Comparison of ENCODE assay signal across 17 cellular contexts in the genomic region with DNA sequence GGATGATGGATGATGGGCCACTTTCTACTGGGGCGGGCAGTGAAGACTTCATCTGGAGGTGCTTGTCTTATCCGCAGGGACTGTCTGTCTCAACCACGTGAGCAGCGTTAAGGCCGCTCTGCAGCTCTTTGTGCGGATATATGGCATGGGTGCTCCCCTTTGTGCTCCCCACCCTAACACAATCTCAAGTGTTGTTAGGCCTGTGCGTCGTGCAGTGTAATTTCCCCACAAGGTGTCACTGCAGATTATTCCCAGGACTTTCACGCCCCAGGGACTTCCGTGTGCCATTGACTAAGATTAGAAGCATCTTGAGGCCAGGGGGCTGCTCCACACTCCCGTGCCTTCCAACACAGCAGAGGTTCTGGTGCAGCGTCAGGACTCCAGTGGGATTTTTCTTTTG.
DNase-seq lines count a peak whose midpoint lies in the region; ATAC-seq and TF ChIP-seq lines count a peak whose summit lies in the region.
"Had no signal": no experiment of that assay in that cellular context is flagged by ENCODE, and none has a peak within 500 bp of the region (broad histone marks: within the 10 kb centered on the region; RNA-seq: fewer than 3 reads in every experiment).

No MANE protein-coding gene starts in this region.

- POLR2A ChIA-PET in PC-3 (lab: Charles Lee; ENCODE audit: unreplicated experiment) = no interaction called here

- DNase-seq in AG09309 (ENCODE audit: low read depth) (no peak), ELR (ENCODE audit: low read depth) (peak; percentile 24), PC-3 (no peak), foreskin keratinocyte (no peak), NCI-H774 (lab: John Stamatoyannopoulos, UW) (no peak)
- no peak for DNase-seq in activated CD8-positive, alpha-beta memory T cell treated with anti-CD3 and anti-CD28 coated beads, Interleukin-2, amount 10 ng/mL, durations not matched to agents 7 days and 5 days
- no peak for DNase-seq in stimulated activated CD4-positive, alpha-beta T cell treated with anti-CD3 and anti-CD28 coated beads, Interleukin-4, amount 100 ng/mL, for 1 hour
- DNase-seq: CD8-positive, alpha-beta memory T cell; DMS 273 treated with DMSO at 0.1 percent for 48 hours; NCI-H146; NCI-H2081 treated with DMSO at 0.1 percent for 48 hours; NCI-H2227 treated with DMSO at 0.1 percent for 48 hours; Peyer's patch; SHP77 treated with DMSO at 0.1 percent for 48 hours; T-helper 2 cell had no signal

- peak overlapping the region; percentile 86; the same call in 1 of the 2 replicates for H3K4me2 ChIP-seq in PC-3 (ENCODE audit: low read length)
- H3K4me2 ChIP-seq: BLaER1 had no signal

- intact Hi-C loops in PC-3 (cut with micrococcal nuclease) = loop anchor here (2.0 kb wide), 1 partner anchor 25 kb away; no protein-coding TSS in a partner anchor

- no peaks in the 10 kb centered on the region for H4K20me1 ChIP-seq in PC-3 (ENCODE audit: low read length)

- no peaks in the 10 kb centered on the region for H3K9me3 ChIP-seq in PC-3 (ENCODE audit: low read length)
- H3K9me3 ChIP-seq: Peyer's patch had no signal

- no peaks in the 10 kb centered on the region for H3K9me2 ChIP-seq in PC-3 (replicated peaks; ENCODE audit: low read length)

- peaks cover under 1% of the 10 kb centered on the region for H3K9me3 Mint-ChIP-seq in activated CD8-positive, alpha-beta memory T cell treated with anti-CD3 and anti-CD28 coated beads, Interleukin-2, amount 10 ng/mL, durations not matched to agents 7 days and 5 days (ENCODE audit: low read depth)
- H3K9me3 Mint-ChIP-seq: IgD-negative memory B cell had no signal

- H3K27ac ChIP-seq in PC-3 (ENCODE audit: low read length) (peak overlapping the region; percentile 99), foreskin keratinocyte (no peak overlapping the region)
- H3K27ac ChIP-seq: BLaER1, Peyer's patch had no signal

- H3K27ac Mint-ChIP-seq in activated CD8-positive, alpha-beta memory T cell treated with anti-CD3 and anti-CD28 coated beads, Interleukin-2, amount 10 ng/mL, durations not matched to agents 7 days and 5 days = no peak overlapping the region
- H3K27ac Mint-ChIP-seq: IgD-negative memory B cell had no signal

- TF ChIP-seq CTCF in AG09309 (IDR thresholded peaks at IDR 0.05; ENCODE audit: control insufficient read depth, insufficient read depth, low read depth, low read length, missing control alignments) (peak; percentile 8), PC-3 (conservative IDR thresholded peaks at IDR 0.05; ENCODE audit: low read depth, low read length) (no peak; the same call in 1 of the 2 replicates), foreskin keratinocyte (conservative IDR thresholded peaks at IDR 0.05) (peak; percentile 31)

- H3K27me3 ChIP-seq in PC-3 (ENCODE audit: low read length) = no peaks in the 10 kb centered on the region
- no peaks in the 10 kb centered on the region for H3K27me3 ChIP-seq in foreskin keratinocyte
- H3K27me3 ChIP-seq: BLaER1, Peyer's patch had no signal

- peaks cover 30% of the 10 kb centered on the region for H3K79me2 ChIP-seq in PC-3 (ENCODE audit: low read length)

- no peaks in the 10 kb centered on the region for H3K36me3 ChIP-seq in PC-3 (ENCODE audit: low read depth, low read length)

- CTCF ChIA-PET in PC-3 (lab: Charles Lee) = no interaction called here
- CTCF ChIA-PET in activated CD8-positive, alpha-beta memory T cell treated with anti-CD3 and anti-CD28 coated beads, Interleukin-2, amount 10 ng/mL, durations not matched to agents 7 days and 5 days (lab: Charles Lee) = interaction anchor here (0.6 kb wide), 1 partner anchor 650 kb away, joined by 3 read pairs; no protein-coding TSS in a partner anchor

- H3K4me1 ChIP-seq in PC-3 (ENCODE audit: insufficient read depth, low read length) = peaks cover 43% of the 10 kb centered on the region
- H3K4me1 ChIP-seq in foreskin keratinocyte = peaks cover 24% of the 10 kb centered on the region

- H3F3A ChIP-seq in PC-3 (ENCODE audit: low read length, unreplicated experiment) = peaks cover 17% of the 10 kb centered on the region

- H3K9ac ChIP-seq in PC-3 (ENCODE audit: low read length) = peak overlapping the region; percentile 88; the same call in 1 of the 2 replicates
- H3K9ac ChIP-seq: BLaER1 had no signal

- no peak overlapping the region for H3K4me3 ChIP-seq in AG09309 (ENCODE audit: control insufficient read depth, low read depth, low read length)
- no peak overlapping the region for H3K4me3 ChIP-seq in PC-3 (ENCODE audit: low read length)
- H3K4me3 ChIP-seq: BLaER1, Peyer's patch had no signal

- H3K27me3 Mint-ChIP-seq in activated CD8-positive, alpha-beta memory T cell treated with anti-CD3 and anti-CD28 coated beads, Interleukin-2, amount 10 ng/mL, durations not matched to agents 7 days and 5 days = no peaks in the 10 kb centered on the region
- H3K27me3 Mint-ChIP-seq: IgD-negative memory B cell had no signal

- no peak overlapping the region for H3K4me3 Mint-ChIP-seq in activated CD8-positive, alpha-beta memory T cell treated with anti-CD3 and anti-CD28 coated beads, Interleukin-2, amount 10 ng/mL, durations not matched to agents 7 days and 5 days

- BruUV-seq in PC-3 (replicated peaks; lab: Mats Ljungman, UMichigan) = no TSS peak

- H2AFZ ChIP-seq in PC-3 (ENCODE audit: low read length) = no peak overlapping the region

- H3K36me3 Mint-ChIP-seq in activated CD8-positive, alpha-beta memory T cell treated with anti-CD3 and anti-CD28 coated beads, Interleukin-2, amount 10 ng/mL, durations not matched to agents 7 days and 5 days = peaks cover 19% of the 10 kb centered on the region

- ATAC-seq in PC-3 (no peak), foreskin keratinocyte (no peak)
- no peak for ATAC-seq in activated CD8-positive, alpha-beta memory T cell treated with anti-CD3 and anti-CD28 coated beads, Interleukin-2, amount 10 ng/mL, durations not matched to agents 7 days and 5 days

- no peaks in the 10 kb centered on the region for H3K4me1 Mint-ChIP-seq in activated CD8-positive, alpha-beta memory T cell treated with anti-CD3 and anti-CD28 coated beads, Interleukin-2, amount 10 ng/mL, durations not matched to agents 7 days and 5 days
